In genomic region chr20:51022803-51023616, GRCh38 we compare ENCODE assay signal across 7 cellular contexts. TPM values are rescaled to one million over a fixed set of nuclear protein-coding genes. Genes with fewer than 3 reads are reported as not detected.
DNase-seq lines count a peak whose midpoint lies in the region; ATAC-seq, FAIRE-seq and TF ChIP-seq lines count a peak whose summit lies in the region.

Gene KCNG1, minus strand, starts transcription at chr20:51023107. Its CDS starts 12,769 bp downstream, at chr20:51010338.

- POLR2A ChIA-PET in activated CD4-positive, alpha-beta memory T cell treated with anti-CD3 and anti-CD28 coated beads for 36 hours (lab: Charles Lee) = no interaction called here

- H3K9me3 Mint-ChIP-seq in activated CD4-positive, alpha-beta memory T cell treated with anti-CD3 and anti-CD28 coated beads for 36 hours = no peaks in the 10 kb centered on the region
- H3K9me3 Mint-ChIP-seq in endothelial cell (ENCODE audit: unreplicated experiment) = no peaks in the 10 kb centered on the region

- H3K36me3 ChIP-seq in mesodermal cell (ENCODE audit: control insufficient read depth, insufficient read depth, low read length) = peaks cover 20% of the 10 kb centered on the region

- intact Hi-C loops in activated CD4-positive, alpha-beta memory T cell treated with anti-CD3 and anti-CD28 coated beads for 36 hours (cut with micrococcal nuclease) = loop anchor here (5.0 kb wide), 1 partner anchor 104 kb away; no protein-coding TSS in a partner anchor

- WGBS in mesodermal cell (ENCODE audit: insufficient coverage in 2 of 2), 2 experiments = 3% methylated on average over 72 to 97 of the region's 108 CpGs

- no peak for ATAC-seq in HG02870 (IDR thresholded peaks at IDR 0.05; ENCODE audit: unreplicated experiment)

- no peaks in the 10 kb centered on the region for H3K9me3 ChIP-seq in mesodermal cell (ENCODE audit: control insufficient read depth, low read length)

- no peak within 1 kb of the TSS for H3K27ac ChIP-seq in mesodermal cell (ENCODE audit: low read depth, low read length, severe bottlenecking)

- no peak for TF ChIP-seq CTCF in endothelial cell (IDR thresholded peaks at IDR 0.05; ENCODE audit: unreplicated experiment)

- H3K4me3 Mint-ChIP-seq in activated CD4-positive, alpha-beta memory T cell treated with anti-CD3 and anti-CD28 coated beads for 36 hours = peak within 1 kb of the TSS; percentile 45
- peak within 1 kb of the TSS; percentile 86 for H3K4me3 Mint-ChIP-seq in endothelial cell (ENCODE audit: unreplicated experiment)

- no peak within 1 kb of the TSS for H3K27ac Mint-ChIP-seq in activated CD4-positive, alpha-beta memory T cell treated with anti-CD3 and anti-CD28 coated beads for 36 hours
- no peak within 1 kb of the TSS for H3K27ac Mint-ChIP-seq in endothelial cell (ENCODE audit: unreplicated experiment)

- H3K4me3 ChIP-seq in mesodermal cell (ENCODE audit: extremely low read depth, insufficient read depth, low read length, poor library complexity, severe bottlenecking) = peak within 1 kb of the TSS; percentile 64

- H3K4me1 ChIP-seq in mesodermal cell (ENCODE audit: control insufficient read depth, insufficient read depth, low read length, poor library complexity, severe bottlenecking) = peaks cover 10% of the 10 kb centered on the region

- peak; percentile 46 for DNase-seq in GM18507 (ENCODE audit: extremely low spot score, insufficient read length, low read depth)
- DNase-seq in MV-4-11 (lab: John Stamatoyannopoulos, UW) = peak; percentile 60
- DNase-seq in activated CD4-positive, alpha-beta memory T cell treated with anti-CD3 and anti-CD28 coated beads for 36 hours = peak; percentile 77
- DNase-seq in endothelial cell (ENCODE audit: low spot score) = peak; percentile 81
- peak; percentile 79 for DNase-seq in stimulated activated CD8-positive, alpha-beta memory T cell treated with anti-CD3 and anti-CD28 coated beads, Interleukin-4, amount 100 ng/mL, for 48 hours

- H3K36me3 Mint-ChIP-seq in activated CD4-positive, alpha-beta memory T cell treated with anti-CD3 and anti-CD28 coated beads for 36 hours = no peaks in the 10 kb centered on the region
- H3K36me3 Mint-ChIP-seq in endothelial cell (ENCODE audit: low read depth, unreplicated experiment) = no peaks in the 10 kb centered on the region

- FAIRE-seq in GM18507 (lab: Jason Lieb, UNC) = no peak

- CTCF ChIA-PET in activated CD4-positive, alpha-beta memory T cell treated with anti-CD3 and anti-CD28 coated beads for 36 hours (lab: Charles Lee) = interaction anchor here (1.0 kb wide), 1 partner anchor 30 kb away, joined by 3 read pairs; no protein-coding TSS in a partner anchor

- peaks cover 4% of the 10 kb centered on the region for H3K4me1 Mint-ChIP-seq in activated CD4-positive, alpha-beta memory T cell treated with anti-CD3 and anti-CD28 coated beads for 36 hours (ENCODE audit: low read depth)
- H3K4me1 Mint-ChIP-seq in endothelial cell (ENCODE audit: unreplicated experiment) = peaks cover 19% of the 10 kb centered on the region

- H3K27me3 Mint-ChIP-seq in activated CD4-positive, alpha-beta memory T cell treated with anti-CD3 and anti-CD28 coated beads for 36 hours = peaks cover 58% of the 10 kb centered on the region
- H3K27me3 Mint-ChIP-seq in endothelial cell (ENCODE audit: unreplicated experiment) = peaks cover 10% of the 10 kb centered on the region

RNA-seq across cellular contexts. Expression of gene KCNG1, which starts in this region (rescaled TPM):
- total RNA-seq in activated CD4-positive, alpha-beta memory T cell treated with anti-CD3 and anti-CD28 coated beads for 36 hours = 1 to 10 TPM; 1.6 to 2.1 TPM
- total RNA-seq in endothelial cell (ENCODE audit: unreplicated experiment) = 4.4 TPM
- 24.8 TPM for polyA plus RNA-seq in mesodermal cell (2013, experiment 1 of 2)
- polyA plus RNA-seq in mesodermal cell (2013, experiment 2 of 2) = 19.4 TPM
